Comparison of ENCODE assay signal across 15 cellular contexts in genomic region chr22:22823126-22823804, GRCh38.
A peak's percentile ranks its signal among the peaks of the same experiment; 100 is the strongest.
DNase-seq lines count a peak whose midpoint lies in the region; ATAC-seq lines count a peak whose summit lies in the region.
"Had no signal": no experiment of that assay in that cellular context is flagged by ENCODE, and none has a peak within 500 bp of the region (broad histone marks: within the 10 kb centered on the region; RNA-seq: fewer than 3 reads in every experiment).

No MANE protein-coding gene starts in this region.

- peaks cover 57 to 59% of the 10 kb centered on the region in 2 donors for H3K4me1 ChIP-seq in naive thymus-derived CD4-positive, alpha-beta T cell (ENCODE audit: control insufficient read depth in 2 of 2, insufficient read depth in 2 of 2, low read length in 2 of 2)
- H3K4me1 ChIP-seq: vagina had no signal

- H3K9me3 ChIP-seq in naive thymus-derived CD4-positive, alpha-beta T cell (ENCODE audit: control insufficient read depth in 2 of 3, low read length in 3 of 3) = no peaks in the 10 kb centered on the region
- H3K9me3 ChIP-seq: SJCRH30, vagina had no signal

- H3K4me3 Mint-ChIP-seq in T-helper 2 cell treated with Interferon-gamma antibody and Interleukin-4, amounts not matched to agents 5 μg/mL and 100 μg/mL, for 36 hours = peak overlapping the region; percentile 19
- no peak overlapping the region for H3K4me3 Mint-ChIP-seq in activated CD4-positive, alpha-beta memory T cell treated with anti-CD3 and anti-CD28 coated beads, Interleukin-2, amount 10 ng/mL, durations not matched to agents 7 days and 5 days
- peak overlapping the region; percentile 8 to 80 (median 72) for H3K4me3 Mint-ChIP-seq in naive thymus-derived CD4-positive, alpha-beta T cell
- H3K4me3 Mint-ChIP-seq: mesothelial cell of epicardium had no signal

- no peak for ATAC-seq in naive thymus-derived CD4-positive, alpha-beta T cell
- ATAC-seq in HG02623 (IDR thresholded peaks at IDR 0.05; ENCODE audit: unreplicated experiment) (no peak), GM21390 (IDR thresholded peaks at IDR 0.05; ENCODE audit: unreplicated experiment) (no peak)

- POLR2A ChIA-PET in activated CD4-positive, alpha-beta memory T cell treated with anti-CD3 and anti-CD28 coated beads, Interleukin-2, amount 10 ng/mL, durations not matched to agents 7 days and 5 days (lab: Charles Lee) = interaction anchor here (1.5 kb wide), 1 partner anchor 23 kb away, joined by 3 read pairs; no protein-coding TSS in a partner anchor
- POLR2A ChIA-PET in naive thymus-derived CD4-positive, alpha-beta T cell (lab: Charles Lee) = interaction anchor here (0.6 to 2.9 kb wide), 13 partner anchors 8 to 52 kb away, joined by 3 to 15 read pairs (median 3); no protein-coding TSS in a partner anchor

- intact Hi-C loops in naive thymus-derived CD4-positive, alpha-beta T cell (cut with micrococcal nuclease) = loop anchor here in 1 of 2 donors (10.0 kb wide), 1 partner anchor 422 kb away; no protein-coding TSS in a partner anchor

- peak overlapping the region; percentile 35 for H3K4me3 ChIP-seq in naive thymus-derived CD4-positive, alpha-beta T cell (ENCODE audit: low read length)
- H3K4me3 ChIP-seq: SJCRH30, vagina had no signal

- H3K36me3 ChIP-seq in naive thymus-derived CD4-positive, alpha-beta T cell (ENCODE audit: control insufficient read depth in 2 of 3, insufficient read depth in 3 of 3, low read length in 3 of 3) = no peaks in the 10 kb centered on the region
- H3K36me3 ChIP-seq: SJCRH30, vagina had no signal

- peaks cover 67% of the 10 kb centered on the region for H3K4me1 Mint-ChIP-seq in T-helper 2 cell treated with Interferon-gamma antibody and Interleukin-4, amounts not matched to agents 5 μg/mL and 100 μg/mL, for 36 hours (ENCODE audit: low read depth)
- peaks cover 70% of the 10 kb centered on the region for H3K4me1 Mint-ChIP-seq in activated CD4-positive, alpha-beta memory T cell treated with anti-CD3 and anti-CD28 coated beads, Interleukin-2, amount 10 ng/mL, durations not matched to agents 7 days and 5 days
- H3K4me1 Mint-ChIP-seq in naive thymus-derived CD4-positive, alpha-beta T cell = peaks cover 64 to 91% (median 87%) of the 10 kb centered on the region in 7 donors
- H3K4me1 Mint-ChIP-seq: mesothelial cell of epicardium had no signal

- CTCF ChIA-PET in activated CD4-positive, alpha-beta memory T cell treated with anti-CD3 and anti-CD28 coated beads, Interleukin-2, amount 10 ng/mL, durations not matched to agents 7 days and 5 days (lab: Charles Lee) = interaction anchor here (0.5 to 2.0 kb wide), 4 partner anchors 13 to 300 kb away, joined by 3 to 14 read pairs (median 6); no protein-coding TSS in a partner anchor
- CTCF ChIA-PET in naive thymus-derived CD4-positive, alpha-beta T cell (lab: Charles Lee) = interaction anchor here (0.6 to 16.0 kb wide), 8 partner anchors 8 to 58 kb away, joined by 3 to 247 read pairs (median 3); no protein-coding TSS in a partner anchor

- peak overlapping the region; percentile 58 for H3K27ac ChIP-seq in naive thymus-derived CD4-positive, alpha-beta T cell (ENCODE audit: low read depth, low read length)
- H3K27ac ChIP-seq: SJCRH30, vagina had no signal

- H3K9me3 Mint-ChIP-seq in T-helper 2 cell treated with Interferon-gamma antibody and Interleukin-4, amounts not matched to agents 5 μg/mL and 100 μg/mL, for 36 hours = no peaks in the 10 kb centered on the region
- H3K9me3 Mint-ChIP-seq in activated CD4-positive, alpha-beta memory T cell treated with anti-CD3 and anti-CD28 coated beads, Interleukin-2, amount 10 ng/mL, durations not matched to agents 7 days and 5 days = no peaks in the 10 kb centered on the region
- H3K9me3 Mint-ChIP-seq in naive thymus-derived CD4-positive, alpha-beta T cell = peaks cover 0 to 5% (median 0%) of the 10 kb centered on the region in 11 donors
- H3K9me3 Mint-ChIP-seq: mesothelial cell of epicardium had no signal

- H3K27me3 Mint-ChIP-seq in T-helper 2 cell treated with Interferon-gamma antibody and Interleukin-4, amounts not matched to agents 5 μg/mL and 100 μg/mL, for 36 hours (ENCODE audit: low read depth) = peaks cover 17% of the 10 kb centered on the region
- peaks cover 7% of the 10 kb centered on the region for H3K27me3 Mint-ChIP-seq in activated CD4-positive, alpha-beta memory T cell treated with anti-CD3 and anti-CD28 coated beads, Interleukin-2, amount 10 ng/mL, durations not matched to agents 7 days and 5 days
- H3K27me3 Mint-ChIP-seq in naive thymus-derived CD4-positive, alpha-beta T cell = peaks cover 0 to 13% (median 0%) of the 10 kb centered on the region in 5 donors

- no peaks in the 10 kb centered on the region for H3K27me3 ChIP-seq in naive thymus-derived CD4-positive, alpha-beta T cell (ENCODE audit: control insufficient read depth in 2 of 2, insufficient read depth in 2 of 2, low read length in 2 of 2)
- H3K27me3 ChIP-seq: SJCRH30, vagina had no signal

- peak overlapping the region; percentile 2 for H3K27ac Mint-ChIP-seq in T-helper 2 cell treated with Interferon-gamma antibody and Interleukin-4, amounts not matched to agents 5 μg/mL and 100 μg/mL, for 36 hours
- peak overlapping the region; percentile 49 for H3K27ac Mint-ChIP-seq in activated CD4-positive, alpha-beta memory T cell treated with anti-CD3 and anti-CD28 coated beads, Interleukin-2, amount 10 ng/mL, durations not matched to agents 7 days and 5 days
- H3K27ac Mint-ChIP-seq in naive thymus-derived CD4-positive, alpha-beta T cell = peak overlapping the region; percentile 84 to 99 (median 93)
- H3K27ac Mint-ChIP-seq: mesothelial cell of epicardium had no signal

- no peak for DNase-seq in T-helper 2 cell treated with Interferon-gamma antibody and Interleukin-4, amounts not matched to agents 5 μg/mL and 100 μg/mL, for 36 hours (ENCODE audit: low spot score)
- DNase-seq in T-helper 2 cell (no peak), KG1 (lab: John Stamatoyannopoulos, UW) (peak; percentile 27), GM03348 (ENCODE audit: low spot score) (no peak)
- DNase-seq in activated CD4-positive, alpha-beta memory T cell treated with anti-CD3 and anti-CD28 coated beads, Interleukin-2, amount 10 ng/mL, durations not matched to agents 7 days and 5 days = no peak
- DNase-seq in naive thymus-derived CD4-positive, alpha-beta T cell = no peak
- DNase-seq: cortex of kidney, HCEC 1CT, NCI-H524 treated with DMSO at 0.1 percent for 48 hours, posterior cingulate gyrus, SJCRH30 had no signal

- H3K36me3 Mint-ChIP-seq in T-helper 2 cell treated with Interferon-gamma antibody and Interleukin-4, amounts not matched to agents 5 μg/mL and 100 μg/mL, for 36 hours (ENCODE audit: low read depth) = peaks cover 4% of the 10 kb centered on the region
- H3K36me3 Mint-ChIP-seq in activated CD4-positive, alpha-beta memory T cell treated with anti-CD3 and anti-CD28 coated beads, Interleukin-2, amount 10 ng/mL, durations not matched to agents 7 days and 5 days (ENCODE audit: low read depth) = peaks cover 2% of the 10 kb centered on the region
- peaks cover 0 to 6% (median 3%) of the 10 kb centered on the region in 5 donors for H3K36me3 Mint-ChIP-seq in naive thymus-derived CD4-positive, alpha-beta T cell
- H3K36me3 Mint-ChIP-seq: mesothelial cell of epicardium had no signal

Comparison
In these comparisons a context has a peak if more than half of its experiments do, and no peak if none do; other contexts are left out.
1. H3K27ac Mint-ChIP-seq: peak in every context shown above with its lines; median percentile 93 in naive thymus-derived CD4-positive, alpha-beta T cell; 49 in activated CD4-positive, alpha-beta memory T cell treated with anti-CD3 and anti-CD28 coated beads, Interleukin-2, amount 10 ng/mL, durations not matched to agents 7 days and 5 days; 2 in T-helper 2 cell treated with Interferon-gamma antibody and Interleukin-4, amounts not matched to agents 5 μg/mL and 100 μg/mL, for 36 hours.